In genomic region chr19:1814391-1814790, GRCh38 we compare ENCODE assay signal across 27 cellular contexts. TPM values are rescaled to one million over a fixed set of nuclear protein-coding genes. Genes with fewer than 3 reads are reported as not detected.
DNase-seq lines count a peak whose midpoint lies in the region; ATAC-seq, FAIRE-seq and TF ChIP-seq lines count a peak whose summit lies in the region.
"Had no signal": no experiment of that assay in that cellular context is flagged by ENCODE, and none has a peak within 500 bp of the region (broad histone marks: within the 10 kb centered on the region; RNA-seq: fewer than 3 reads in every experiment).

No MANE protein-coding gene starts in this region.

- no peak for ATAC-seq in activated CD8-positive, alpha-beta memory T cell treated with anti-CD3 and anti-CD28 coated beads, Interleukin-2, amount 10 ng/mL, durations not matched to agents 7 days and 5 days
- ATAC-seq in K562, result no peak
- ATAC-seq in HG02798 (IDR thresholded peaks at IDR 0.05; ENCODE audit: poor library complexity, unreplicated experiment), result no peak
- ATAC-seq: GM12878, SK-N-SH treated with all-trans-retinoic acid at 6 μM for 48 hours had no signal

- intact Hi-C loops in K562 (cut with micrococcal nuclease), result no loop called here
- intact Hi-C loops in vagina (cut with DNase I), result no loop called here

- peak overlapping the region in 1 of 2 experiments; percentile 56; a peak in 2 of 4 replicates for H3K9ac ChIP-seq in K562 (ENCODE audit: insufficient read depth in 1 of 2, low read depth in 2 of 2, low read length in 2 of 2)

- TF ChIP-seq EP300 in K562 (IDR thresholded peaks at IDR 0.05; ENCODE audit: low read length), result no peak

- peaks cover 0 to 44% of the 10 kb centered on the region in 2 experiments; a peak in 1 of 3 replicates for H3K36me3 ChIP-seq in HEK293 (ENCODE audit: control insufficient read depth in 2 of 2, insufficient read depth in 1 of 2, low read length in 2 of 2)
- H3K36me3 ChIP-seq in K562 (ENCODE audit: control insufficient read depth, insufficient read depth, low read length), result peaks cover 43% of the 10 kb centered on the region; the same call in 1 of the 3 replicates
- peaks cover 0 to 50% of the 10 kb centered on the region in 2 donors for H3K36me3 ChIP-seq in vagina

- no peaks in the 10 kb centered on the region for H3K27me3 ChIP-seq in K562 (ENCODE audit: control insufficient read depth in 2 of 2, insufficient read depth in 2 of 2, low read length in 2 of 2)
- no peaks in the 10 kb centered on the region for H3K27me3 ChIP-seq in vagina
- H3K27me3 ChIP-seq: BE2C, Peyer's patch, SJCRH30 had no signal

- H3K27ac Mint-ChIP-seq in activated CD8-positive, alpha-beta memory T cell treated with anti-CD3 and anti-CD28 coated beads, Interleukin-2, amount 10 ng/mL, durations not matched to agents 7 days and 5 days, result peak overlapping the region; percentile 56

- H3K4me1 ChIP-seq in HEK293 (ENCODE audit: control insufficient read depth, insufficient read depth, low read length) (no peaks in the 10 kb centered on the region), K562 (replicated peaks in 1 of 2; ENCODE audit: control insufficient read depth in 2 of 2, insufficient read depth in 2 of 2, low read length in 2 of 2) (peaks cover 8 to 65% of the 10 kb centered on the region in 2 experiments; a peak in 3 of 5 replicates), vagina (peaks cover 26% of the 10 kb centered on the region)
- H3K4me1 ChIP-seq: BE2C had no signal

- H4K20me1 ChIP-seq in K562 (replicated peaks; ENCODE audit: control insufficient read depth, insufficient read depth, low read length), result no peaks in the 10 kb centered on the region

- TF ChIP-seq CTCF in 22Rv1 (IDR thresholded peaks at IDR 0.05) (no peak), HEK293 (tag by site-specific recombination; IDR thresholded peaks at IDR 0.05) (no peak), K562 (IDR thresholded peaks at IDR 0.05 in 2 of 3, conservative IDR thresholded peaks at IDR 0.05 in 1 of 3; ENCODE audit: insufficient read depth in 2 of 3, low read depth in 1 of 3, low read length in 3 of 3) (no peak), vagina (IDR thresholded peaks at IDR 0.05) (no peak)

- peaks cover 5% of the 10 kb centered on the region; the same call in 1 of the 3 replicates for H3K79me2 ChIP-seq in K562 (ENCODE audit: control insufficient read depth, insufficient read depth, low read length)

- H3K9me3 ChIP-seq in HEK293 (ENCODE audit: control insufficient read depth, insufficient read depth, low read depth, low read length) (no peaks in the 10 kb centered on the region), K562 (replicated peaks; ENCODE audit: control insufficient read depth, insufficient read depth, low read depth, low read length) (no peaks in the 10 kb centered on the region; the same call in 1 of the 2 replicates), vagina (no peaks in the 10 kb centered on the region)
- H3K9me3 ChIP-seq: BE2C, HAP-1, Peyer's patch, SJCRH30 had no signal

- in situ Hi-C loops in K562 (cut with MboI), result no loop called here

- H3K4me1 Mint-ChIP-seq in activated CD8-positive, alpha-beta memory T cell treated with anti-CD3 and anti-CD28 coated beads, Interleukin-2, amount 10 ng/mL, durations not matched to agents 7 days and 5 days, result peaks cover 14% of the 10 kb centered on the region

- TF ChIP-seq POLR2A in K562 (conservative IDR thresholded peaks at IDR 0.05) (peak; percentile 56), vagina (IDR thresholded peaks at IDR 0.05) (no peak)

- CTCF ChIA-PET in activated CD8-positive, alpha-beta memory T cell treated with anti-CD3 and anti-CD28 coated beads, Interleukin-2, amount 10 ng/mL, durations not matched to agents 7 days and 5 days (lab: Charles Lee), result interaction anchor here (0.8 to 2.9 kb wide), 5 partner anchors 9 to 268 kb away, joined by 4 to 19 read pairs (median 4); no protein-coding TSS in a partner anchor
- CTCF ChIA-PET in HEK293 (lab: Yijun Ruan, JAX), result interaction anchor here (0.6 to 2.7 kb wide), 7 partner anchors 11 to 195 kb away, joined by 3 to 17 read pairs (median 5); no protein-coding TSS in a partner anchor
- CTCF ChIA-PET in K562 (lab: Yijun Ruan, JAX; ENCODE audit: low intra/inter-chr PET ratio), result no interaction called here

- H3K9me1 ChIP-seq in K562 (ENCODE audit: control insufficient read depth, insufficient read depth, low read length), result no peaks in the 10 kb centered on the region

- 70% methylated on average over 10 of the region's 10 CpGs for WGBS in K562 (ENCODE audit: insufficient coverage, low coverage, missing lambda C conversion rate)

- H3K27ac ChIP-seq in 22Rv1, result peak overlapping the region; percentile 67
- H3K27ac ChIP-seq in HEK293 (ENCODE audit: extremely low read depth, low read depth, low read length), result no peak overlapping the region
- H3K27ac ChIP-seq in K562 (ENCODE audit: extremely low read depth, low read depth, low read length), result no peak overlapping the region
- no peak overlapping the region for H3K27ac ChIP-seq in vagina
- H3K27ac ChIP-seq: Peyer's patch, SJCRH30 had no signal

- no peak overlapping the region for H3K4me3 Mint-ChIP-seq in activated CD8-positive, alpha-beta memory T cell treated with anti-CD3 and anti-CD28 coated beads, Interleukin-2, amount 10 ng/mL, durations not matched to agents 7 days and 5 days

- H3K27me3 Mint-ChIP-seq in activated CD8-positive, alpha-beta memory T cell treated with anti-CD3 and anti-CD28 coated beads, Interleukin-2, amount 10 ng/mL, durations not matched to agents 7 days and 5 days, result no peaks in the 10 kb centered on the region
- H3K27me3 Mint-ChIP-seq: CD4-positive, CD25-positive, alpha-beta regulatory T cell; IgD-negative memory B cell had no signal

- H3K4me2 ChIP-seq in K562 (ENCODE audit: insufficient read depth, low read length), result no peak overlapping the region

- no peak for TF ChIP-seq RAD21 in K562 (CRISPR knock-in tag; conservative IDR thresholded peaks at IDR 0.05 in 1 of 2, IDR thresholded peaks at IDR 0.05 in 1 of 2)

- BruUV-seq in K562 (replicated peaks; lab: Mats Ljungman, UMichigan), result no TSS peak

- POLR2A ChIA-PET in HEK293 (lab: Yijun Ruan, JAX) (interaction anchor here (0.6 to 1.9 kb wide), 2 partner anchors 12 to 38 kb away, joined by 4 to 7 read pairs; no protein-coding TSS in a partner anchor), K562 (lab: Yijun Ruan, JAX) (interaction anchor here (0.7 to 0.9 kb wide), 2 partner anchors 16 to 32 kb away, joined by 3 to 4 read pairs; no protein-coding TSS in a partner anchor)

- peaks cover 8% of the 10 kb centered on the region for H3K36me3 Mint-ChIP-seq in activated CD8-positive, alpha-beta memory T cell treated with anti-CD3 and anti-CD28 coated beads, Interleukin-2, amount 10 ng/mL, durations not matched to agents 7 days and 5 days
- H3K36me3 Mint-ChIP-seq: IgD-negative memory B cell had no signal

- H3K9me3 Mint-ChIP-seq in activated CD8-positive, alpha-beta memory T cell treated with anti-CD3 and anti-CD28 coated beads, Interleukin-2, amount 10 ng/mL, durations not matched to agents 7 days and 5 days (ENCODE audit: low read depth), result no peaks in the 10 kb centered on the region
- H3K9me3 Mint-ChIP-seq: IgD-negative memory B cell had no signal

- H3K4me3 ChIP-seq in HEK293 (ENCODE audit: low read depth, low read length) (no peak overlapping the region), K562 (no peak overlapping the region), vagina (no peak overlapping the region)
- H3K4me3 ChIP-seq: GM12878, HAP-1, Peyer's patch, SJCRH30 had no signal

- no peak for FAIRE-seq in K562 (lab: Jason Lieb, UNC)
- FAIRE-seq: D721Med, GM12878 had no signal

- DNase-seq in activated CD8-positive, alpha-beta memory T cell treated with anti-CD3 and anti-CD28 coated beads, Interleukin-2, amount 10 ng/mL, durations not matched to agents 7 days and 5 days, result no peak
- no peak for DNase-seq in activated CD8-positive, alpha-beta memory T cell treated with anti-CD3 and anti-CD28 coated beads, Interleukin-2, amount 50 U/mL, for 48 hours
- no peak for DNase-seq in K562 (ENCODE audit: extremely low read depth in 1 of 4, low spot score in 3 of 4)
- DNase-seq in epidermal melanocyte (ENCODE audit: insufficient read length, low spot score), result no peak
- DNase-seq in vagina (ENCODE audit: extremely low spot score in 2 of 2), result no peak
- DNase-seq: 8988T; ACHN; BE2C; CD4-positive, CD25-positive, alpha-beta regulatory T cell; GOT3; NCI-H1092 treated with DMSO at 0.1 percent for 48 hours; NCI-H1436; NCI-H187; NCI-H2081 treated with DMSO at 0.1 percent for 48 hours; NCI-H2171; NCI-H226; NCI-H510A; Peyer's patch; SJCRH30 had no signal

- no peak overlapping the region for H2AFZ ChIP-seq in K562 (ENCODE audit: low read depth, low read length)

RNA-seq across cellular contexts. Expression of gene ATP8B3, which starts 2.3 kb away (rescaled TPM):
- 10 to 100 TPM in 1 of 2 experiments, 1 to 10 TPM in 1; 7.3 to 21.8 TPM for total RNA-seq in activated CD8-positive, alpha-beta memory T cell treated with anti-CD3 and anti-CD28 coated beads, Interleukin-2, amount 10 ng/mL, durations not matched to agents 7 days and 5 days
- total RNA-seq in K562 (2011; cell fraction: chromatin; rRNA removed; ENCODE audit: low replicate concordance), result 40.7 and 89.4 TPM in 2 replicates
- 37.1 and 44.7 TPM in 2 replicates for total RNA-seq in K562 (2011; cell fraction: nucleolus; rRNA removed)
- total RNA-seq in K562 (2011; cell fraction: nucleoplasm; rRNA removed), result 35.0 and 38.7 TPM in 2 replicates
- 3.2 and 5.0 TPM in 2 replicates for total RNA-seq in K562 (2014; rRNA removed)
- total RNA-seq in K562 (2014; rRNA removed; fragmentation: Illumina TruSeq; extraction: Trizol), result 3.2 and 3.6 TPM in 2 replicates
- 3.8 and 4.3 TPM in 2 replicates for total RNA-seq in K562 (2015; rRNA removed; fragmentation: Illumina TruSeq; extraction: Trizol)
- total RNA-seq in K562 (2021), result 12.3 and 13.2 TPM in 2 replicates
- 8.3 and 13.2 TPM in 2 replicates for polyA plus RNA-seq in K562 (2011; rRNA removed)
- 12.0 and 13.1 TPM in 2 replicates for polyA plus RNA-seq in K562 (2011; cell fraction: cytosol; rRNA removed)
- 36.1 and 44.4 TPM in 2 replicates for polyA plus RNA-seq in K562 (2011; cell fraction: nucleus; rRNA removed)
- polyA plus RNA-seq in K562 (2012), result 5.6 and 7.6 TPM in 2 replicates
- 6.0 and 6.4 TPM in 2 replicates for polyA plus RNA-seq in K562 (2014; fragmentation: Illumina TruSeq; extraction: Trizol)
- polyA plus RNA-seq in K562 (2014; fragmentation: Nextera tagmentation; extraction: Ambion mirVana), result 1 to 10 TPM; 1.2 to 2.2 TPM
- polyA plus RNA-seq in K562 (2014; rRNA removed), result 10.1 and 11.9 TPM in 2 replicates
- 9.7 and 10.4 TPM in 2 replicates for polyA minus RNA-seq in K562 (2011; rRNA and poly(A)+ RNA removed)
- 7.3 and 10.2 TPM in 2 replicates for polyA minus RNA-seq in K562 (2011; cell fraction: cytosol; rRNA and poly(A)+ RNA removed)
- polyA minus RNA-seq in K562 (2011; cell fraction: nucleus; rRNA and poly(A)+ RNA removed), result 5.4 and 7.0 TPM in 2 replicates
- 3.2 TPM for total RNA-seq in vagina

RNA-seq across cellular contexts. Expression of gene REXO1, which starts 33.9 kb away (rescaled TPM):
- 10 to 100 TPM; 58.4 to 68.4 TPM for total RNA-seq in activated CD8-positive, alpha-beta memory T cell treated with anti-CD3 and anti-CD28 coated beads, Interleukin-2, amount 10 ng/mL, durations not matched to agents 7 days and 5 days
- total RNA-seq in K562 (2011; cell fraction: chromatin; rRNA removed; ENCODE audit: low replicate concordance), result 46.7 and 163 TPM in 2 replicates
- 112 and 114 TPM in 2 replicates for total RNA-seq in K562 (2011; cell fraction: nucleolus; rRNA removed)
- 55.0 and 57.6 TPM in 2 replicates for total RNA-seq in K562 (2011; cell fraction: nucleoplasm; rRNA removed)
- 15.8 and 21.9 TPM in 2 replicates for total RNA-seq in K562 (2014; rRNA removed)
- total RNA-seq in K562 (2014; rRNA removed; fragmentation: Illumina TruSeq; extraction: Trizol), result 3.5 and 4.5 TPM in 2 replicates
- 15.8 and 20.8 TPM in 2 replicates for total RNA-seq in K562 (2015; rRNA removed; fragmentation: Illumina TruSeq; extraction: Trizol)
- total RNA-seq in K562 (2021), result 52.4 and 63.3 TPM in 2 replicates
- 14.6 and 21.5 TPM in 2 replicates for polyA plus RNA-seq in K562 (2011; rRNA removed)
- 17.4 and 27.3 TPM in 2 replicates for polyA plus RNA-seq in K562 (2011; cell fraction: cytosol; rRNA removed)
- 56.5 and 100 TPM in 2 replicates for polyA plus RNA-seq in K562 (2011; cell fraction: nucleus; rRNA removed)
- 37.1 and 39.8 TPM in 2 replicates for polyA plus RNA-seq in K562 (2012)
- 16.7 and 40.7 TPM in 2 replicates for polyA plus RNA-seq in K562 (2014; fragmentation: Illumina TruSeq; extraction: Trizol)
- under 1 TPM; 0.04 to 0.29 TPM for polyA plus RNA-seq in K562 (2014; fragmentation: Nextera tagmentation; extraction: Ambion mirVana)
- polyA plus RNA-seq in K562 (2014; rRNA removed), result 31.0 and 50.1 TPM in 2 replicates
- polyA minus RNA-seq in K562 (2011; rRNA and poly(A)+ RNA removed), result 7.4 and 11.2 TPM in 2 replicates
- 23.8 and 34.7 TPM in 2 replicates for polyA minus RNA-seq in K562 (2011; cell fraction: cytosol; rRNA and poly(A)+ RNA removed)
- polyA minus RNA-seq in K562 (2011; cell fraction: nucleus; rRNA and poly(A)+ RNA removed), result 19.5 and 21.3 TPM in 2 replicates
- 19.9 TPM for total RNA-seq in vagina

RNA-seq across cellular contexts. Expression of gene KLF16, which starts 49.0 kb away (rescaled TPM):
- 10 to 100 TPM; 22.6 to 28.1 TPM for total RNA-seq in activated CD8-positive, alpha-beta memory T cell treated with anti-CD3 and anti-CD28 coated beads, Interleukin-2, amount 10 ng/mL, durations not matched to agents 7 days and 5 days
- 5.8 and 14.0 TPM in 2 replicates for total RNA-seq in K562 (2011; cell fraction: chromatin; rRNA removed; ENCODE audit: low replicate concordance)
- 11.7 and 16.7 TPM in 2 replicates for total RNA-seq in K562 (2011; cell fraction: nucleolus; rRNA removed)
- total RNA-seq in K562 (2011; cell fraction: nucleoplasm; rRNA removed), result 6.4 and 7.5 TPM in 2 replicates
- total RNA-seq in K562 (2014; rRNA removed), result 15.5 and 22.0 TPM in 2 replicates
- 3.4 and 3.8 TPM in 2 replicates for total RNA-seq in K562 (2014; rRNA removed; fragmentation: Illumina TruSeq; extraction: Trizol)
- total RNA-seq in K562 (2015; rRNA removed; fragmentation: Illumina TruSeq; extraction: Trizol), result 7.9 and 9.4 TPM in 2 replicates
- total RNA-seq in K562 (2021), result 59.1 and 60.4 TPM in 2 replicates
- 3.7 and 4.8 TPM in 2 replicates for polyA plus RNA-seq in K562 (2011; rRNA removed)
- polyA plus RNA-seq in K562 (2011; cell fraction: cytosol; rRNA removed), result 7.1 and 44.8 TPM in 2 replicates
- polyA plus RNA-seq in K562 (2011; cell fraction: nucleus; rRNA removed), result 14.2 and 29.1 TPM in 2 replicates
- polyA plus RNA-seq in K562 (2012), result 20.8 and 23.7 TPM in 2 replicates
- polyA plus RNA-seq in K562 (2014; fragmentation: Illumina TruSeq; extraction: Trizol), result 6.8 and 13.1 TPM in 2 replicates
- under 1 TPM; 0.04 to 0.10 TPM for polyA plus RNA-seq in K562 (2014; fragmentation: Nextera tagmentation; extraction: Ambion mirVana)
- 15.4 and 27.5 TPM in 2 replicates for polyA plus RNA-seq in K562 (2014; rRNA removed)
- 1.0 and 1.3 TPM in 2 replicates for polyA minus RNA-seq in K562 (2011; rRNA and poly(A)+ RNA removed)
- 15.0 and 25.4 TPM in 2 replicates for polyA minus RNA-seq in K562 (2011; cell fraction: cytosol; rRNA and poly(A)+ RNA removed)
- polyA minus RNA-seq in K562 (2011; cell fraction: nucleus; rRNA and poly(A)+ RNA removed), result 5.8 and 6.6 TPM in 2 replicates
- total RNA-seq in vagina, result 7.6 TPM
